8 cellular contexts compared by ENCODE assay signal in genomic region chr1:9996624-9997582, GRCh38. TPM values are rescaled to one million over a fixed set of nuclear protein-coding genes. Genes with fewer than 3 reads are reported as not detected.
DNase-seq lines count a peak whose midpoint lies in the region; ATAC-seq, FAIRE-seq and TF ChIP-seq lines count a peak whose summit lies in the region.

Gene RBP7, plus strand, starts transcription at chr1:9997228. Its CDS starts 31 bp downstream, at chr1:9997259.

- no peaks in the 10 kb centered on the region for H3K36me3 ChIP-seq in pancreas

- FAIRE-seq in pancreas (lab: Jason Lieb, UNC): no peak

- WGBS in pancreas, 2 donors: 8 to 11% methylated on average over 49 to 71 of the region's 71 CpGs

- H3K9me3 Mint-ChIP-seq in activated T-cell treated with anti-CD3 and anti-CD28 coated beads, Interleukin-2, amount 50 U/mL, for 72 hours: no peaks in the 10 kb centered on the region
- peaks cover 2% of the 10 kb centered on the region for H3K9me3 Mint-ChIP-seq in glutamatergic neuron (ENCODE audit: unreplicated experiment)

- peak within 1 kb of the TSS; percentile 28 to 57 (median 42) for H3K4me3 ChIP-seq in pancreas

- CTCF ChIA-PET in HEK293T (lab: Yijun Ruan, JAX): no interaction called here

- H3K4me1 Mint-ChIP-seq in activated T-cell treated with anti-CD3 and anti-CD28 coated beads, Interleukin-2, amount 50 U/mL, for 72 hours (ENCODE audit: low read depth): peaks cover 12% of the 10 kb centered on the region
- H3K4me1 Mint-ChIP-seq in glutamatergic neuron (ENCODE audit: low read depth, unreplicated experiment): no peaks in the 10 kb centered on the region

- peak; percentile 8 for DNase-seq in ACHN
- DNase-seq in HEK293T (ENCODE audit: extremely low spot score): peak; percentile 13
- peak; percentile 5 to 12 for DNase-seq in activated T-cell treated with anti-CD3 and anti-CD28 coated beads, Interleukin-2, amount 50 U/mL, for 72 hours
- DNase-seq in glutamatergic neuron: peak; percentile 39
- DNase-seq in pancreas: peak; percentile 4 to 72 (median 26)
- DNase-seq in DMS153 treated with DMSO at 0.1 percent for 48 hours (lab: John Stamatoyannopoulos, UW; ENCODE audit: unreplicated experiment): no peak
- no peak for DNase-seq in G401 (ENCODE audit: low spot score)

- intact Hi-C loops in pancreas (cut with DNase I): no loop called here

- peak; percentile 45 to 49 for ATAC-seq in activated T-cell treated with anti-CD3 and anti-CD28 coated beads, Interleukin-2, amount 50 U/mL, for 72 hours (replicated peaks in 1 of 2)
- ATAC-seq in pancreas: peak; percentile 63 to 81 (median 70)
- no peak for ATAC-seq in GM21576 (IDR thresholded peaks at IDR 0.05; ENCODE audit: unreplicated experiment)

- no peaks in the 10 kb centered on the region for H3K9me3 ChIP-seq in pancreas

- no peaks in the 10 kb centered on the region for H3K4me1 ChIP-seq in pancreas

- POLR2A ChIA-PET in HEK293T (lab: Yijun Ruan, JAX): no interaction called here

- H3K27me3 ChIP-seq in pancreas: peaks cover 0 to 3% (median 0%) of the 10 kb centered on the region in 4 donors

- H3K4me3 Mint-ChIP-seq in activated T-cell treated with anti-CD3 and anti-CD28 coated beads, Interleukin-2, amount 50 U/mL, for 72 hours: peak within 1 kb of the TSS; percentile 76 to 85
- peak within 1 kb of the TSS; percentile 80 for H3K4me3 Mint-ChIP-seq in glutamatergic neuron (ENCODE audit: unreplicated experiment)

- TF ChIP-seq CTCF in glutamatergic neuron (IDR thresholded peaks at IDR 0.05; ENCODE audit: partially characterized antibody, unreplicated experiment): no peak
- no peak for TF ChIP-seq CTCF in pancreas (IDR thresholded peaks at IDR 0.05)

- H3K27me3 Mint-ChIP-seq in activated T-cell treated with anti-CD3 and anti-CD28 coated beads, Interleukin-2, amount 50 U/mL, for 72 hours (ENCODE audit: low read depth): peaks cover 28% of the 10 kb centered on the region
- H3K27me3 Mint-ChIP-seq in glutamatergic neuron (ENCODE audit: unreplicated experiment): peaks cover 10% of the 10 kb centered on the region

- in situ Hi-C loops in ACHN (cut with HindIII; ENCODE audit: low pct_ligation_motif_present, low pct_unique_long_range_greater_than_20kb, low sequenced_read_pairs) (no loop called here), G401 (cut with HindIII; ENCODE audit: low sequenced_read_pairs) (no loop called here)

- H3K27ac ChIP-seq in pancreas: no peak within 1 kb of the TSS

- H3K36me3 Mint-ChIP-seq in activated T-cell treated with anti-CD3 and anti-CD28 coated beads, Interleukin-2, amount 50 U/mL, for 72 hours (ENCODE audit: insufficient read depth in 2 of 2): peaks cover 4 to 9% of the 10 kb centered on the region in 2 donors
- H3K36me3 Mint-ChIP-seq in glutamatergic neuron (ENCODE audit: unreplicated experiment): peaks cover 5% of the 10 kb centered on the region

- no peak within 1 kb of the TSS for H3K27ac Mint-ChIP-seq in activated T-cell treated with anti-CD3 and anti-CD28 coated beads, Interleukin-2, amount 50 U/mL, for 72 hours
- no peak within 1 kb of the TSS for H3K27ac Mint-ChIP-seq in glutamatergic neuron (ENCODE audit: unreplicated experiment)

TF ChIP-seq in HEK293T, 16 proteins besides CTCF, POLR2A, EP300 and RAD21:
- TF ChIP-seq BHLHE40 (IDR thresholded peaks at IDR 0.05; ENCODE audit: borderline replicate concordance) (no peak), FOXM1 (IDR thresholded peaks at IDR 0.05; ENCODE audit: borderline replicate concordance) (no peak), LEF1 (IDR thresholded peaks at IDR 0.05; ENCODE audit: borderline replicate concordance) (no peak), CTBP1 (IDR thresholded peaks at IDR 0.05; ENCODE audit: borderline replicate concordance) (no peak), L3MBTL2 (conservative IDR thresholded peaks at IDR 0.05) (no peak), HDGF (IDR thresholded peaks at IDR 0.05; ENCODE audit: borderline replicate concordance) (no peak), SUZ12 (IDR thresholded peaks at IDR 0.05) (no peak)

RNA-seq across cellular contexts. Expression of gene RBP7, which starts in this region (rescaled TPM):
- not detected for total RNA-seq in activated T-cell treated with anti-CD3 and anti-CD28 coated beads, Interleukin-2, amount 50 U/mL, for 72 hours
- total RNA-seq in glutamatergic neuron (ENCODE audit: unreplicated experiment) (not detected), pancreas (1 to 10 TPM in 4 of 6 donors, under 1 TPM in 2; 0.76 to 3.5 (median 2.3) TPM)
- 10 to 100 TPM in 1 of 2 donors, 1 to 10 TPM in 1; 7.7 to 17.4 TPM for polyA plus RNA-seq in pancreas
- total RNA-seq in G401 (2014; rRNA removed; shearing (Covaris generic)): 4.4 and 9.2 TPM in 2 replicates

Comparison
In these comparisons a context has a peak if more than half of its experiments do, and no peak if none do; other contexts are left out.
1. Peak in DNase-seq and ATAC-seq in activated T-cell treated with anti-CD3 and anti-CD28 coated beads, Interleukin-2, amount 50 U/mL, for 72 hours; RNA of the gene not detected or under 1 TPM.
2. Peak in DNase-seq in glutamatergic neuron; RNA of the gene not detected or under 1 TPM.
3. DNase-seq: peak in ACHN (single experiment), HEK293T (single experiment) and pancreas (6 of 6); none in DMS153 treated with DMSO at 0.1 percent for 48 hours (single experiment) and G401 (single experiment).